In genomic region chr12:20615020-20615419, GRCh38 we compare ENCODE assay signal across 6 cellular contexts.
DNase-seq lines count a peak whose midpoint lies in the region; ATAC-seq and TF ChIP-seq lines count a peak whose summit lies in the region.
"Not testable (repeated sequence)": the region's sequence is repeated elsewhere in the genome, so short reads cannot be mapped to it uniquely, and the experiment has no call there.

No MANE protein-coding gene starts in this region.

- TF ChIP-seq CTCF in Loucy (conservative IDR thresholded peaks at IDR 0.05; ENCODE audit: low read length); heart right ventricle (IDR thresholded peaks at IDR 0.05); left ventricle myocardium inferior (IDR thresholded peaks at IDR 0.05; ENCODE audit: borderline replicate concordance); right atrium auricular region (IDR thresholded peaks at IDR 0.05); neural progenitor cell (IDR thresholded peaks at IDR 0.05): not testable (repeated sequence)

- peak; percentile 54 for ATAC-seq in Right ventricle myocardium superior (ENCODE audit: poor library complexity)
- peak in 6 of 8 donors; percentile 35 to 72 (median 50) for ATAC-seq in heart right ventricle

- H4K20me1 ChIP-seq in Loucy (ENCODE audit: insufficient read depth, low read length, poor library complexity, severe bottlenecking); neural progenitor cell (ENCODE audit: low read depth): not testable (repeated sequence)

- not testable (repeated sequence) for H3K4me3 Mint-ChIP-seq in neural progenitor cell

- H3K9me3 ChIP-seq in Loucy (ENCODE audit: insufficient read depth, low read depth, low read length); heart right ventricle; left ventricle myocardium inferior (replicated peaks); right atrium auricular region; neural progenitor cell (ENCODE audit: low read depth): not testable (repeated sequence)

- H3K27ac Mint-ChIP-seq in neural progenitor cell, result not testable (repeated sequence)

- H3K9me2 ChIP-seq in Loucy (replicated peaks; ENCODE audit: low read depth, low read length), result not testable (repeated sequence)

- not testable (repeated sequence) for H3K79me2 ChIP-seq in Loucy (ENCODE audit: insufficient read depth, low read length); neural progenitor cell (ENCODE audit: low read depth)

- H3K4me2 ChIP-seq in Loucy (ENCODE audit: low read depth, low read length, poor library complexity, severe bottlenecking), result peak overlapping the region; percentile 32
- H3K4me2 ChIP-seq in neural progenitor cell, result not testable (repeated sequence)

- H3K36me3 ChIP-seq in Loucy (ENCODE audit: insufficient read depth, low read length); right atrium auricular region; neural progenitor cell: not testable (repeated sequence)
- H3K36me3 ChIP-seq in heart right ventricle (peaks cover 0 to 42% (median 0%) of the 10 kb centered on the region in 9 donors), left ventricle myocardium inferior (peaks cover 19% of the 10 kb centered on the region)

- H3K4me3 ChIP-seq in Loucy (ENCODE audit: low read length, poor library complexity, severe bottlenecking); heart right ventricle; left ventricle myocardium inferior; right atrium auricular region; neural progenitor cell: not testable (repeated sequence)

- not testable (repeated sequence) for H3F3A ChIP-seq in Loucy (ENCODE audit: low read depth); neural progenitor cell (ENCODE audit: low read depth)

- H3K27me3 ChIP-seq in Loucy (ENCODE audit: insufficient read depth, low read length, poor library complexity, severe bottlenecking); heart right ventricle; left ventricle myocardium inferior (ENCODE audit: low read depth); right atrium auricular region; neural progenitor cell: not testable (repeated sequence)

- H3K36me3 Mint-ChIP-seq in neural progenitor cell, result not testable (repeated sequence)

- not testable (repeated sequence) for H3K9ac ChIP-seq in Loucy (ENCODE audit: low read depth, low read length, poor library complexity, severe bottlenecking); neural progenitor cell

- H2AFZ ChIP-seq in Loucy (ENCODE audit: low read length), result not testable (repeated sequence)
- H2AFZ ChIP-seq in neural progenitor cell (replicated peaks), result peak overlapping the region; percentile 20

- not testable (repeated sequence) for H3K27ac ChIP-seq in heart right ventricle, neural progenitor cell
- H3K27ac ChIP-seq in left ventricle myocardium inferior (replicated peaks), result peak overlapping the region; percentile 25
- peak overlapping the region; percentile 23 to 67 for H3K27ac ChIP-seq in right atrium auricular region

- H3K4me1 Mint-ChIP-seq in neural progenitor cell, result not testable (repeated sequence)

- not testable (repeated sequence) for H3K9me3 Mint-ChIP-seq in neural progenitor cell

- not testable (repeated sequence) for DNase-seq in Right ventricle myocardium superior; left ventricle myocardium inferior; right atrium auricular region (ENCODE audit: low spot score); neural progenitor cell (ENCODE audit: low spot score)
- peak in 1 of 2 donors; percentile 16 for DNase-seq in heart right ventricle

- WGBS in heart right ventricle, 2 donors, result 72 to 74% methylated on average over 8 of the region's 8 CpGs

- H3K4me1 ChIP-seq in Loucy (ENCODE audit: insufficient read depth, low read length, poor library complexity, severe bottlenecking) (peaks cover 17% of the 10 kb centered on the region), heart right ventricle (peaks cover 0 to 46% (median 12%) of the 10 kb centered on the region in 9 donors), left ventricle myocardium inferior (peaks cover 62% of the 10 kb centered on the region)
- H3K4me1 ChIP-seq in right atrium auricular region, neural progenitor cell: not testable (repeated sequence)

- intact Hi-C loops in Right ventricle myocardium superior (cut with DNase I); left ventricle myocardium inferior (cut with micrococcal nuclease): not testable (repeated sequence)
- intact Hi-C loops in heart right ventricle (cut with DNase I), result loop anchor here in 1 of 10 donors (10.0 kb wide), 1 partner anchor 700 kb away; no protein-coding TSS in a partner anchor

- not testable (repeated sequence) for H3K27me3 Mint-ChIP-seq in neural progenitor cell (ENCODE audit: insufficient read depth, low read depth)
